ENCODE assay signal across 15 cellular contexts in genomic region chr3:45962033-45962432, GRCh38. TPM values are rescaled to one million over a fixed set of nuclear protein-coding genes. Genes with fewer than 3 reads are reported as not detected.
A peak's percentile ranks its signal among the peaks of the same experiment; 100 is the strongest.
DNase-seq lines count a peak whose midpoint lies in the region; ATAC-seq, FAIRE-seq and TF ChIP-seq lines count a peak whose summit lies in the region.
"Had no signal": no experiment of that assay in that cellular context is flagged by ENCODE, and none has a peak within 500 bp of the region (broad histone marks: within the 10 kb centered on the region; RNA-seq: fewer than 3 reads in every experiment).

No MANE protein-coding gene starts in this region.

- FAIRE-seq in GM12892 (lab: Jason Lieb, UNC): peak; percentile 95
- FAIRE-seq: islet of Langerhans had no signal

- peak overlapping the region in 5 of 7 donors; percentile 41 to 59 (median 51) for H3K4me3 Mint-ChIP-seq in CD8-positive, alpha-beta memory T cell
- H3K4me3 Mint-ChIP-seq in activated T-helper 17 cell treated with anti-CD3 and anti-CD28 coated beads, Interleukin-2, amount 50 U/mL, for 72 hours: peak overlapping the region; percentile 63

- no peak for DNase-seq in CD8-positive, alpha-beta memory T cell
- no peak for DNase-seq in GM12892 (ENCODE audit: insufficient read length)
- DNase-seq in NCI-H2227 (lab: John Stamatoyannopoulos, UW; ENCODE audit: unreplicated experiment): no peak
- no peak for DNase-seq in HUDEP-2 (lab: John Stamatoyannopoulos, UW; ENCODE audit: unreplicated experiment in 76 of 76)
- DNase-seq in HuH-7 (ENCODE audit: low spot score): no peak
- DNase-seq in brain microvascular endothelial cell: no peak
- DNase-seq: Caco-2, cortex of kidney, NCI-H1092, NCI-H524, retina had no signal

- CTCF ChIA-PET in CD8-positive, alpha-beta memory T cell (lab: Charles Lee): interaction anchor here (0.9 to 5.3 kb wide), 10 partner anchors 9 to 416 kb away, joined by 3 to 22 read pairs (median 4); no protein-coding TSS in a partner anchor

- no peaks in the 10 kb centered on the region for H3K9me3 Mint-ChIP-seq in CD8-positive, alpha-beta memory T cell
- no peaks in the 10 kb centered on the region for H3K9me3 Mint-ChIP-seq in activated T-helper 17 cell treated with anti-CD3 and anti-CD28 coated beads, Interleukin-2, amount 50 U/mL, for 72 hours

- H3K27ac Mint-ChIP-seq in CD8-positive, alpha-beta memory T cell: peak overlapping the region; percentile 32 to 96 (median 90)
- peak overlapping the region; percentile 12 for H3K27ac Mint-ChIP-seq in activated T-helper 17 cell treated with anti-CD3 and anti-CD28 coated beads, Interleukin-2, amount 50 U/mL, for 72 hours

- POLR2A ChIA-PET in CD8-positive, alpha-beta memory T cell (lab: Charles Lee): interaction anchor here (0.7 to 1.2 kb wide), 2 partner anchors 32 to 107 kb away, joined by 3 read pairs; no protein-coding TSS in a partner anchor

- no peak for TF ChIP-seq POLR2A in GM12892 (IDR thresholded peaks at IDR 0.05; ENCODE audit: low read depth, low read length)

- H3K4me1 ChIP-seq in CD8-positive, alpha-beta memory T cell (ENCODE audit: insufficient read depth, low read length): peaks cover 73% of the 10 kb centered on the region
- H3K4me1 ChIP-seq: Caco-2 had no signal

- ATAC-seq in HG02610 (IDR thresholded peaks at IDR 0.05; ENCODE audit: unreplicated experiment): peak; percentile 76
- ATAC-seq in activated T-helper 17 cell treated with anti-CD3 and anti-CD28 coated beads, Interleukin-2, amount 50 U/mL, for 72 hours (replicated peaks): peak; percentile 63

- no peaks in the 10 kb centered on the region for H3K27me3 Mint-ChIP-seq in CD8-positive, alpha-beta memory T cell
- no peaks in the 10 kb centered on the region for H3K27me3 Mint-ChIP-seq in activated T-helper 17 cell treated with anti-CD3 and anti-CD28 coated beads, Interleukin-2, amount 50 U/mL, for 72 hours

- no peak overlapping the region for H3K27ac ChIP-seq in CD8-positive, alpha-beta memory T cell (ENCODE audit: low read depth, low read length)
- H3K27ac ChIP-seq in brain microvascular endothelial cell: no peak overlapping the region

- H3K36me3 Mint-ChIP-seq in CD8-positive, alpha-beta memory T cell: peaks cover 39 to 98% (median 49%) of the 10 kb centered on the region in 3 donors
- H3K36me3 Mint-ChIP-seq in activated T-helper 17 cell treated with anti-CD3 and anti-CD28 coated beads, Interleukin-2, amount 50 U/mL, for 72 hours (ENCODE audit: low read depth): peaks cover 100% of the 10 kb centered on the region

- H3K4me1 Mint-ChIP-seq in CD8-positive, alpha-beta memory T cell: peaks cover 88 to 94% (median 89%) of the 10 kb centered on the region in 3 donors
- H3K4me1 Mint-ChIP-seq in activated T-helper 17 cell treated with anti-CD3 and anti-CD28 coated beads, Interleukin-2, amount 50 U/mL, for 72 hours: peaks cover 46% of the 10 kb centered on the region

- peaks cover 84% of the 10 kb centered on the region for H3K36me3 ChIP-seq in CD8-positive, alpha-beta memory T cell (ENCODE audit: insufficient read depth, low read length)
- H3K36me3 ChIP-seq in brain microvascular endothelial cell (replicated peaks): peaks cover 44% of the 10 kb centered on the region

- no peak overlapping the region for H3K4me3 ChIP-seq in CD8-positive, alpha-beta memory T cell (ENCODE audit: low read length)
- H3K4me3 ChIP-seq in brain microvascular endothelial cell (ENCODE audit: low read depth, low read length): no peak overlapping the region

- no peaks in the 10 kb centered on the region for H3K9me3 ChIP-seq in CD8-positive, alpha-beta memory T cell (ENCODE audit: low read length)
- H3K9me3 ChIP-seq: Caco-2 had no signal

- no peaks in the 10 kb centered on the region for H3K27me3 ChIP-seq in CD8-positive, alpha-beta memory T cell (ENCODE audit: insufficient read depth, low read length, poor library complexity, severe bottlenecking)
- no peaks in the 10 kb centered on the region for H3K27me3 ChIP-seq in brain microvascular endothelial cell (replicated peaks)

- in situ Hi-C loops in brain microvascular endothelial cell (cut with HindIII; ENCODE audit: low pct_ligation_motif_present, low sequenced_read_pairs): no loop called here

- TF ChIP-seq CTCF in brain microvascular endothelial cell (IDR thresholded peaks at IDR 0.05; ENCODE audit: low read depth, low read length, missing control alignments): no peak

RNA-seq across cellular contexts. Expression of gene CXCR6, which starts 18.8 kb away (rescaled TPM):
- 1 to 10 TPM; 5.8 to 5.9 TPM for total RNA-seq in CD8-positive, alpha-beta memory T cell
- 70.8 TPM for polyA plus RNA-seq in CD8-positive, alpha-beta memory T cell
- polyA plus RNA-seq in GM12892 (2012; ENCODE audit: missing spikeins): 0.23 TPM
- 10 to 100 TPM; 13.7 to 25.4 TPM for total RNA-seq in activated T-helper 17 cell treated with anti-CD3 and anti-CD28 coated beads, Interleukin-2, amount 50 U/mL, for 72 hours
- total RNA-seq: Caco-2, HT1080 had no signal

RNA-seq across cellular contexts. Expression of gene FYCO1, which starts 33.6 kb away (rescaled TPM):
- 10 to 100 TPM; 13.4 to 13.7 TPM for total RNA-seq in CD8-positive, alpha-beta memory T cell
- polyA plus RNA-seq in CD8-positive, alpha-beta memory T cell: 11.0 TPM
- 4.5 TPM for polyA plus RNA-seq in GM12892 (2012; ENCODE audit: missing spikeins)
- 10 to 100 TPM; 15.5 to 26.2 TPM for total RNA-seq in activated T-helper 17 cell treated with anti-CD3 and anti-CD28 coated beads, Interleukin-2, amount 50 U/mL, for 72 hours
